21 cellular contexts compared by ENCODE assay signal in the genomic region with DNA sequence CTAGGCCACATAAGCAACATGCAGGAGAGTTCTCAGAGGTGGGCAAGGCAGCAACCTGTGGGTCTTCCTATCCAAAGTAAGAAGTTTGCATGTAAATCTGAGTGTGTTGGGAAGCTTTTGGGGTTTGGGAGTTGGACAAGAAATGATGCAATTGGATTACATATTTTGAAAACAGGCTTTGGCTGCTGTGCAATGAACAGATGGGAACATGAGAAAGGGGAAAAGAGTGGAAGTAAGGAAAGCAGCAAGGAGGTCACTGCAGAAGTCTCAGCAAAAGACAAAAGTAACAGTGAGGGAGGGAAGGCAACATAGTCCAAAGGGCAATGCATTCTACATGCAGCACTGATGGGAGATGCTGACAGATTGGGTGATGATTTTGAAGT.
"Had no signal": no experiment of that assay in that cellular context is flagged by ENCODE, and none has a peak within 500 bp of the region (broad histone marks: within the 10 kb centered on the region; RNA-seq: fewer than 3 reads in every experiment).

No MANE protein-coding gene starts in this region.

- H3K27me3 Mint-ChIP-seq: activated B cell treated with CpG ODN at 0.5 μM for 24 hours; activated CD4-positive, alpha-beta memory T cell treated with anti-CD3 and anti-CD28 coated beads, Interleukin-2, amount 10 ng/mL, durations not matched to agents 7 days and 5 days; activated CD8-positive, alpha-beta memory T cell treated with anti-CD3 and anti-CD28 coated beads, Interleukin-2, amount 10 ng/mL, durations not matched to agents 7 days and 5 days; activated naive CD8-positive, alpha-beta T cell treated with anti-CD3 and anti-CD28 coated beads for 36 hours; memory B cell; stimulated activated naive CD8-positive, alpha-beta T cell treated with anti-CD3 and anti-CD28 coated beads, Interleukin-15, Interleukin-2, amounts not matched to agents 100 ng/mL and 50 ng/mL, for 24 hours; T-cell had no signal

- H3K4me3 Mint-ChIP-seq: activated B cell treated with CpG ODN at 0.5 μM for 24 hours; activated CD4-positive, alpha-beta memory T cell treated with anti-CD3 and anti-CD28 coated beads, Interleukin-2, amount 10 ng/mL, durations not matched to agents 7 days and 5 days; activated CD8-positive, alpha-beta memory T cell treated with anti-CD3 and anti-CD28 coated beads, Interleukin-2, amount 10 ng/mL, durations not matched to agents 7 days and 5 days; activated naive CD8-positive, alpha-beta T cell treated with anti-CD3 and anti-CD28 coated beads for 36 hours; memory B cell; naive B cell; neural crest cell; stimulated activated naive CD8-positive, alpha-beta T cell treated with anti-CD3 and anti-CD28 coated beads, Interleukin-15, Interleukin-2, amounts not matched to agents 100 ng/mL and 50 ng/mL, for 24 hours; T-cell; type B pancreatic cell had no signal

- ATAC-seq: activated CD8-positive, alpha-beta memory T cell treated with anti-CD3 and anti-CD28 coated beads, Interleukin-2, amount 10 ng/mL, durations not matched to agents 7 days and 5 days; T-cell had no signal

- H3K27ac Mint-ChIP-seq: activated B cell treated with CpG ODN at 0.5 μM for 24 hours; activated CD4-positive, alpha-beta memory T cell treated with anti-CD3 and anti-CD28 coated beads, Interleukin-2, amount 10 ng/mL, durations not matched to agents 7 days and 5 days; activated CD8-positive, alpha-beta memory T cell treated with anti-CD3 and anti-CD28 coated beads, Interleukin-2, amount 10 ng/mL, durations not matched to agents 7 days and 5 days; activated naive CD8-positive, alpha-beta T cell treated with anti-CD3 and anti-CD28 coated beads for 36 hours; memory B cell; naive B cell; progenitor cell of endocrine pancreas; stimulated activated naive CD8-positive, alpha-beta T cell treated with anti-CD3 and anti-CD28 coated beads, Interleukin-15, Interleukin-2, amounts not matched to agents 100 ng/mL and 50 ng/mL, for 24 hours; T-cell; type B pancreatic cell had no signal

- H3K27me3 ChIP-seq: testis had no signal

- DNase-seq: activated B cell treated with CpG ODN at 0.5 μM for 24 hours; activated CD4-positive, alpha-beta memory T cell treated with anti-CD3 and anti-CD28 coated beads, Interleukin-2, amount 10 ng/mL, durations not matched to agents 7 days and 5 days; activated CD4-positive, alpha-beta T cell treated with anti-CD3 and anti-CD28 coated beads for 4 hours; activated CD8-positive, alpha-beta memory T cell treated with anti-CD3 and anti-CD28 coated beads, Interleukin-2, amount 10 ng/mL, durations not matched to agents 7 days and 5 days; activated naive CD4-positive, alpha-beta T cell; activated naive CD8-positive, alpha-beta T cell treated with anti-CD3 and anti-CD28 coated beads for 36 hours; amygdala; central memory CD4-positive, alpha-beta T cell; erythroblast; naive B cell; stimulated activated CD4-positive, alpha-beta T cell treated with anti-CD3 and anti-CD28 coated beads, Interleukin-2, amount 100 ng/mL, for 24 hours; T-cell; testis had no signal

- FAIRE-seq: endometrium, frontal cortex had no signal

- H3K9me3 ChIP-seq: testis had no signal

- H3K9me3 Mint-ChIP-seq: activated B cell treated with CpG ODN at 0.5 μM for 24 hours; activated CD4-positive, alpha-beta memory T cell treated with anti-CD3 and anti-CD28 coated beads, Interleukin-2, amount 10 ng/mL, durations not matched to agents 7 days and 5 days; activated naive CD8-positive, alpha-beta T cell treated with anti-CD3 and anti-CD28 coated beads for 36 hours; T-cell; type B pancreatic cell had no signal

- H3K4me1 Mint-ChIP-seq: activated B cell treated with CpG ODN at 0.5 μM for 24 hours; activated CD4-positive, alpha-beta memory T cell treated with anti-CD3 and anti-CD28 coated beads, Interleukin-2, amount 10 ng/mL, durations not matched to agents 7 days and 5 days; activated CD8-positive, alpha-beta memory T cell treated with anti-CD3 and anti-CD28 coated beads, Interleukin-2, amount 10 ng/mL, durations not matched to agents 7 days and 5 days; activated naive CD8-positive, alpha-beta T cell treated with anti-CD3 and anti-CD28 coated beads for 36 hours; memory B cell; naive B cell; neural crest cell; T-cell had no signal

- H3K4me1 ChIP-seq: testis had no signal

- H3K36me3 Mint-ChIP-seq: activated CD8-positive, alpha-beta memory T cell treated with anti-CD3 and anti-CD28 coated beads, Interleukin-2, amount 10 ng/mL, durations not matched to agents 7 days and 5 days; activated naive CD8-positive, alpha-beta T cell treated with anti-CD3 and anti-CD28 coated beads for 36 hours; memory B cell; naive B cell; T-cell; type B pancreatic cell had no signal

- H3K4me3 ChIP-seq: coronary artery, testis had no signal

- H3K27ac ChIP-seq: coronary artery, testis had no signal
